Comparison of ENCODE assay signal across 18 cellular contexts in genomic region chr4:17966312-17966711, GRCh38. TPM values are rescaled to one million over a fixed set of nuclear protein-coding genes. Genes with fewer than 3 reads are reported as not detected.
DNase-seq lines count a peak whose midpoint lies in the region; ATAC-seq and TF ChIP-seq lines count a peak whose summit lies in the region.
"Had no signal": no experiment of that assay in that cellular context is flagged by ENCODE, and none has a peak within 500 bp of the region (broad histone marks: within the 10 kb centered on the region; RNA-seq: fewer than 3 reads in every experiment).

No MANE protein-coding gene starts in this region.

- peaks cover 2% of the 10 kb centered on the region for H3K36me3 ChIP-seq in BE2C

- TF ChIP-seq CTCF in dorsolateral prefrontal cortex (IDR thresholded peaks at IDR 0.05 in 54 of 56, conservative IDR thresholded peaks at IDR 0.05 in 2 of 56; ENCODE audit: low read depth in 1 of 56, partially characterized antibody in 56 of 56), result no peak
- TF ChIP-seq CTCF in BE2C (IDR thresholded peaks at IDR 0.05; ENCODE audit: low read depth, low read length), result no peak

- no peak overlapping the region for H3K27ac ChIP-seq in dorsolateral prefrontal cortex
- H3K27ac ChIP-seq: BLaER1, C4-2B, GM23248 had no signal

- no peak for DNase-seq in dorsolateral prefrontal cortex
- DNase-seq in NCI-H1092 (lab: John Stamatoyannopoulos, UW), result no peak
- DNase-seq in BE2C, result no peak
- no peak for DNase-seq in activated naive CD4-positive, alpha-beta T cell treated with anti-CD3 and anti-CD28 coated beads, Interleukin-2, amount 50 U/mL, for 16 hours
- DNase-seq: CD4-positive, CD25-positive, alpha-beta regulatory T cell; CD8-positive, alpha-beta T cell; DMS 273 treated with DMSO at 0.1 percent for 48 hours; DMS79; EL; GDM1; GM23248; H9 had no signal

- peak; percentile 63 for ATAC-seq in GM18861 (IDR thresholded peaks at IDR 0.05; ENCODE audit: unreplicated experiment)
- ATAC-seq in HG02981 (IDR thresholded peaks at IDR 0.05; ENCODE audit: unreplicated experiment), result peak; percentile 61
- peak; percentile 81 for ATAC-seq in HG03354 (IDR thresholded peaks at IDR 0.05; ENCODE audit: poor library complexity, severe bottlenecking, unreplicated experiment)
- ATAC-seq: CD8-positive, alpha-beta T cell; HCT116 had no signal

- no peaks in the 10 kb centered on the region for H3K27me3 ChIP-seq in dorsolateral prefrontal cortex
- H3K27me3 ChIP-seq in BE2C, result no peaks in the 10 kb centered on the region
- H3K27me3 ChIP-seq: BLaER1 had no signal

- H3K4me3 ChIP-seq in dorsolateral prefrontal cortex (no peak overlapping the region), BE2C (ENCODE audit: low read depth, low read length) (no peak overlapping the region)
- H3K4me3 ChIP-seq: BLaER1, GM23248 had no signal

- no peaks in the 10 kb centered on the region for H3K9me3 ChIP-seq in BE2C
- H3K9me3 ChIP-seq: BLaER1 had no signal

- no peaks in the 10 kb centered on the region; the same call in 1 of the 2 replicates for H3K4me1 ChIP-seq in BE2C
- H3K4me1 ChIP-seq: BLaER1 had no signal

- intact Hi-C loops in dorsolateral prefrontal cortex (cut with DNase I), result no loop called here

RNA-seq across cellular contexts. Expression of gene LCORL, which starts 55.2 kb away (rescaled TPM):
- 10 to 100 TPM in 118 of 120 experiments, 1 to 10 TPM in 2; 8.6 to 31.3 (median 18.1) TPM for total RNA-seq in dorsolateral prefrontal cortex
- 8.4 TPM for polyA plus RNA-seq in BE2C (2012; ENCODE audit: insufficient read depth, insufficient read length, low read depth)
